1 cellular context compared by ENCODE assay signal in the genomic region with DNA sequence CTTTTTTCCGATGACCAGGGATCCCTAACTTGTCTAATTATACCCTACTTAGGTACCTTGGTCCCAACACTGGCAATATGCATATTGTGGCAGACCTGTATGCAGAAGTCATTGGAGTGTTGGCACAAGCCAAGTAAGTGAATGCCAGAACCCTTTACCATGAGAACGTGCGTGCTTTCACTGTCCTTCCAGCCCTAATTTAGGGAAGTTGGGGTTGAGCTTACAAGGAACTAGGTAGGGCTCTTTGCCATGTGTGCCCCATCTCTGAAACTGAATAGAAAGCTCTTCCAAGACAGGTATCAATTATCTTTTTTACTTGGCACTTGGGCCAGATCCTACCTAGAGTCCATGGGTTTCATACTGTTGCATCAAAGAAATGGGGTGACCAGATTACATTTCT.
TF ChIP-seq lines count a peak whose summit lies in the region.

No MANE protein-coding gene starts in this region.

TF ChIP-seq in GM12878, 131 proteins besides CTCF, POLR2A, EP300 and RAD21 (continued from another document):
- TF ChIP-seq SKIL (IDR thresholded peaks at IDR 0.05; ENCODE audit: low read depth, poor library complexity, severe bottlenecking): no peak
